27 cellular contexts compared by ENCODE assay signal in the genomic region with DNA sequence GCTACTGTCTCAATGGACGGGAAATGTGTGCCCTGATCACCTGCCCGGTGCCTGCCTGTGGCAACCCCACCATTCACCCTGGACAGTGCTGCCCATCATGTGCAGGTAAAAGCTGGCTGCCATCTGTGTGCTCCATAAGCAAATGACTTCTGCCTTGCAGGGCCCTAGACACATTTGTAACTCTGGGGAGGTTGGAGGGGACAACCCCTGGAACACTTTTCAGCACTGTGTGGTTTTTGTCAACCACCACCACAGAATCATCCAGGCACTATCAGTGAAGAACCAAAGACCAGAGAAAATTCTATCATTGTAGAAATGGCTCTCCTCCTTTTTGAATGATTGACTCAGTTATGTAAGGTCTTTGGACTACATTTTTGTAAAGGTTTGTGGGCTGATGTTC.
DNase-seq lines count a peak whose midpoint lies in the region; ATAC-seq and TF ChIP-seq lines count a peak whose summit lies in the region.
"Had no signal": no experiment of that assay in that cellular context is flagged by ENCODE, and none has a peak within 500 bp of the region (broad histone marks: within the 10 kb centered on the region; RNA-seq: fewer than 3 reads in every experiment).

No MANE protein-coding gene starts in this region.

- ATAC-seq in GM18868 (IDR thresholded peaks at IDR 0.05; ENCODE audit: unreplicated experiment) (peak; percentile 61), HG03342 (IDR thresholded peaks at IDR 0.05; ENCODE audit: unreplicated experiment) (peak; percentile 46), SK-N-SH treated with all-trans-retinoic acid at 6 μM for 48 hours (no peak)
- ATAC-seq: stimulated activated naive CD8-positive, alpha-beta T cell treated with anti-CD3 and anti-CD28 coated beads, Interleukin-15, amount 100 ng/mL, for 72 hours had no signal

- no peak for TF ChIP-seq CTCF in osteoblast (IDR thresholded peaks at IDR 0.05; ENCODE audit: extremely low read depth, low read depth, low read length)
- no peak for TF ChIP-seq CTCF in mesothelial cell of epicardium (IDR thresholded peaks at IDR 0.05; ENCODE audit: unreplicated experiment)

- no peak overlapping the region for H3K9ac ChIP-seq in GM23248

- H4K20me1 ChIP-seq in GM23248 (ENCODE audit: insufficient read depth), result no peaks in the 10 kb centered on the region
- no peaks in the 10 kb centered on the region for H4K20me1 ChIP-seq in osteoblast (ENCODE audit: insufficient read depth, low read length)

- H3K79me2 ChIP-seq in GM23248 (ENCODE audit: insufficient read depth) (peaks cover 53% of the 10 kb centered on the region), osteoblast (ENCODE audit: insufficient read depth, low read length) (peaks cover 14% of the 10 kb centered on the region)

- no peaks in the 10 kb centered on the region for H3K27me3 Mint-ChIP-seq in mesothelial cell of epicardium (ENCODE audit: low read depth)
- H3K27me3 Mint-ChIP-seq: activated B cell treated with CpG ODN at 0.5 μM for 24 hours; activated naive CD4-positive, alpha-beta T cell treated with anti-CD3 and anti-CD28 coated beads, Interleukin-2, amount 10 ng/mL, durations not matched to agents 7 days and 5 days; brain; IgD-negative memory B cell; stimulated activated naive CD8-positive, alpha-beta T cell treated with anti-CD3 and anti-CD28 coated beads, Interleukin-15, amount 100 ng/mL, for 72 hours had no signal

- H3K9me3 Mint-ChIP-seq in mesothelial cell of epicardium, result no peaks in the 10 kb centered on the region
- H3K9me3 Mint-ChIP-seq: activated B cell treated with CpG ODN at 0.5 μM for 24 hours; activated naive CD4-positive, alpha-beta T cell treated with anti-CD3 and anti-CD28 coated beads, Interleukin-2, amount 10 ng/mL, durations not matched to agents 7 days and 5 days; activated T-helper 1 cell treated with anti-CD3 and anti-CD28 coated beads, Interleukin-12 subunit alpha, Interleukin-12 subunit beta, Interleukin-2, Interleukin-4 antibody, amounts not matched to agents 30 ng/mL and 10 ng/mL and 1 ng/mL, durations not matched to agents 14 hours and 24 hours and 36 hours; brain; IgD-negative memory B cell; stimulated activated naive CD8-positive, alpha-beta T cell treated with anti-CD3 and anti-CD28 coated beads, Interleukin-15, amount 100 ng/mL, for 72 hours had no signal

- H3K27me3 ChIP-seq in GM23248 (replicated peaks; ENCODE audit: insufficient read depth), result no peaks in the 10 kb centered on the region
- no peaks in the 10 kb centered on the region for H3K27me3 ChIP-seq in osteoblast (ENCODE audit: insufficient read depth, low read length)
- H3K27me3 ChIP-seq: neutrophil, Peyer's patch, SJSA1 had no signal

- H2AFZ ChIP-seq in GM23248 (no peak overlapping the region), osteoblast (ENCODE audit: low read length) (no peak overlapping the region)

- peak overlapping the region; percentile 46; the same call in 1 of the 2 replicates for H3K27ac ChIP-seq in GM23248
- peak overlapping the region; percentile 85 for H3K27ac ChIP-seq in osteoblast (ENCODE audit: low read depth, low read length)
- H3K27ac ChIP-seq: epithelial cell of prostate, left ventricle myocardium inferior, neutrophil, Peyer's patch, SJSA1 had no signal

- H3K4me2 ChIP-seq in GM23248 (ENCODE audit: unreplicated experiment) (no peak overlapping the region), osteoblast (ENCODE audit: insufficient read depth, low read length) (no peak overlapping the region)

- 0 out of 2 replicates have a peak, but pooled peaks cover 4% of the 10 kb centered on the region for H3K4me1 ChIP-seq in GM23248 (ENCODE audit: insufficient read depth)
- H3K4me1 ChIP-seq in osteoblast (ENCODE audit: insufficient read depth, low read length), result peaks cover 27% of the 10 kb centered on the region
- H3K4me1 ChIP-seq: BE2C, left ventricle myocardium inferior, Peyer's patch had no signal

- no peak overlapping the region for H3K4me3 ChIP-seq in GM23248
- no peak overlapping the region for H3K4me3 ChIP-seq in osteoblast (ENCODE audit: insufficient read depth, low read length)
- H3K4me3 ChIP-seq: left ventricle myocardium inferior, Peyer's patch, SJSA1 had no signal

- H3K36me3 Mint-ChIP-seq in mesothelial cell of epicardium, result peaks cover 40% of the 10 kb centered on the region
- H3K36me3 Mint-ChIP-seq: activated naive CD4-positive, alpha-beta T cell treated with anti-CD3 and anti-CD28 coated beads, Interleukin-2, amount 10 ng/mL, durations not matched to agents 7 days and 5 days; IgD-negative memory B cell had no signal

- no peaks in the 10 kb centered on the region for H3K9me2 ChIP-seq in GM23248 (ENCODE audit: insufficient read depth)

- in situ Hi-C loops in GM23248 (cut with MboI), result no loop called here

- H3K9me3 ChIP-seq in GM23248 (ENCODE audit: low read depth), result no peaks in the 10 kb centered on the region
- no peaks in the 10 kb centered on the region for H3K9me3 ChIP-seq in osteoblast (ENCODE audit: low read depth, low read length)
- H3K9me3 ChIP-seq: BE2C, left ventricle myocardium inferior, neutrophil, Peyer's patch, SJSA1 had no signal

- WGBS in GM23248 (ENCODE audit: low coverage in 1 of 2, low lambda C conversion rate in 2 of 2, missing lambda C conversion rate in 2 of 2), 2 experiments, result 97 to 100% methylated on average over 2 of the region's 2 CpGs

- peaks cover 98% of the 10 kb centered on the region for H3F3A ChIP-seq in GM23248 (ENCODE audit: insufficient read depth)

- H3K4me3 Mint-ChIP-seq in mesothelial cell of epicardium, result no peak overlapping the region
- H3K4me3 Mint-ChIP-seq: activated B cell treated with CpG ODN at 0.5 μM for 24 hours; activated naive CD4-positive, alpha-beta T cell treated with anti-CD3 and anti-CD28 coated beads, Interleukin-2, amount 10 ng/mL, durations not matched to agents 7 days and 5 days; activated T-helper 1 cell treated with anti-CD3 and anti-CD28 coated beads, Interleukin-12 subunit alpha, Interleukin-12 subunit beta, Interleukin-2, Interleukin-4 antibody, amounts not matched to agents 30 ng/mL and 10 ng/mL and 1 ng/mL, durations not matched to agents 14 hours and 24 hours and 36 hours; brain; IgD-negative memory B cell; stimulated activated naive CD8-positive, alpha-beta T cell treated with anti-CD3 and anti-CD28 coated beads, Interleukin-15, amount 100 ng/mL, for 72 hours had no signal

- DNase-seq in GM23248 (no peak), osteoblast (ENCODE audit: insufficient read length, low spot score, missing footprints) (no peak), mesothelial cell of epicardium (ENCODE audit: low spot score in 2 of 2, unreplicated experiment in 2 of 2) (no peak), HT-29 (ENCODE audit: low spot score) (no peak)
- DNase-seq: activated B cell treated with CpG ODN at 0.5 μM for 24 hours; activated CD4-positive, alpha-beta T cell treated with anti-CD3 and anti-CD28 coated beads, Interleukin-2, amount 50 U/mL, for 4 hours; activated naive CD4-positive, alpha-beta T cell treated with anti-CD3 and anti-CD28 coated beads, Interleukin-2, amount 10 ng/mL, durations not matched to agents 7 days and 5 days; BE2C; glutamatergic neuron; islet precursor cell; left ventricle myocardium inferior; NCI-H1092; NCI-H187; NCI-H2171 treated with DMSO at 0.1 percent for 48 hours; NCI-H526; Peyer's patch; stimulated activated naive CD8-positive, alpha-beta T cell treated with anti-CD3 and anti-CD28 coated beads, Interleukin-15, amount 100 ng/mL, for 72 hours; T-helper 1 cell had no signal

- H3K27ac Mint-ChIP-seq in mesothelial cell of epicardium, result no peak overlapping the region
- H3K27ac Mint-ChIP-seq: activated B cell treated with CpG ODN at 0.5 μM for 24 hours; activated naive CD4-positive, alpha-beta T cell treated with anti-CD3 and anti-CD28 coated beads, Interleukin-2, amount 10 ng/mL, durations not matched to agents 7 days and 5 days; activated T-helper 1 cell treated with anti-CD3 and anti-CD28 coated beads, Interleukin-12 subunit alpha, Interleukin-12 subunit beta, Interleukin-2, Interleukin-4 antibody, amounts not matched to agents 30 ng/mL and 10 ng/mL and 1 ng/mL, durations not matched to agents 14 hours and 24 hours and 36 hours; brain; IgD-negative memory B cell had no signal

- H3K36me3 ChIP-seq in GM23248 (ENCODE audit: low read depth) (peaks cover 97% of the 10 kb centered on the region), osteoblast (ENCODE audit: insufficient read depth, low read length) (peaks cover 97% of the 10 kb centered on the region)
- H3K36me3 ChIP-seq: BE2C, neutrophil had no signal

- peaks cover 14% of the 10 kb centered on the region for H3K4me1 Mint-ChIP-seq in mesothelial cell of epicardium
- H3K4me1 Mint-ChIP-seq: activated B cell treated with CpG ODN at 0.5 μM for 24 hours; activated naive CD4-positive, alpha-beta T cell treated with anti-CD3 and anti-CD28 coated beads, Interleukin-2, amount 10 ng/mL, durations not matched to agents 7 days and 5 days; brain; IgD-negative memory B cell had no signal

TF ChIP-seq in SK-N-SH treated with all-trans-retinoic acid at 6 μM for 48 hours, 23 proteins besides CTCF, POLR2A, EP300 and RAD21 (continues in another document):
- no peak for TF ChIP-seq GLIS3 (CRISPR knock-in tag; IDR thresholded peaks at IDR 0.05)
- no peak for TF ChIP-seq ESRRG (CRISPR knock-in tag; IDR thresholded peaks at IDR 0.05)
- TF ChIP-seq BACH2 (CRISPR knock-in tag; IDR thresholded peaks at IDR 0.05; ENCODE audit: borderline replicate concordance), result no peak
- no peak for TF ChIP-seq ISL1 (CRISPR knock-in tag; IDR thresholded peaks at IDR 0.05)
- TF ChIP-seq RARB (CRISPR knock-in tag; IDR thresholded peaks at IDR 0.05), result no peak
- TF ChIP-seq ZC3H10 (CRISPR knock-in tag; IDR thresholded peaks at IDR 0.05), result no peak
- no peak for TF ChIP-seq OSR1 (CRISPR knock-in tag; IDR thresholded peaks at IDR 0.05)
- no peak for TF ChIP-seq ZNF8 (CRISPR knock-in tag; IDR thresholded peaks at IDR 0.05)
- TF ChIP-seq ZFP30 (CRISPR knock-in tag; IDR thresholded peaks at IDR 0.05), result no peak
- TF ChIP-seq, protein P1, sequence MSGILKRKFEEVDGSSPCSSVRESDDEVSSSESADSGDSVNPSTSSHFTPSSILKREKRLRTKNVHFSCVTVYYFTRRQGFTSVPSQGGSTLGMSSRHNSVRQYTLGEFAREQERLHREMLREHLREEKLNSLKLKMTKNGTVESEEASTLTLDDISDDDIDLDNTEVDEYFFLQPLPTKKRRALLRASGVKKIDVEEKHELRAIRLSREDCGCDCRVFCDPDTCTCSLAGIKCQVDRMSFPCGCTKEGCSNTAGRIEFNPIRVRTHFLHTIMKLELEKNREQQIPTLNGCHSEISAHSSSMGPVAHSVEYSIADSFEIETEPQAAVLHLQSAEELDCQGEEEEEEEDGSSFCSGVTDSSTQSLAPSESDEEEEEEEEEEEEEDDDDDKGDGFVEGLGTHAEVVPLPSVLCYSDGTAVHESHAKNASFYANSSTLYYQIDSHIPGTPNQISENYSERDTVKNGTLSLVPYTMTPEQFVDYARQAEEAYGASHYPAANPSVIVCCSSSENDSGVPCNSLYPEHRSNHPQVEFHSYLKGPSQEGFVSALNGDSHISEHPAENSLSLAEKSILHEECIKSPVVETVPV (CRISPR knock-in tag; IDR thresholded peaks at IDR 0.05), result no peak
- no peak for TF ChIP-seq TOX (CRISPR knock-in tag; IDR thresholded peaks at IDR 0.05; ENCODE audit: borderline replicate concordance)
